ENCODE assay signal across 3 cellular contexts in genomic region chr10:120349069-120349468, GRCh38.
A peak's percentile ranks its signal among the peaks of the same experiment; 100 is the strongest.
TF ChIP-seq lines count a peak whose summit lies in the region.

No MANE protein-coding gene starts in this region.

TF ChIP-seq in HepG2, 621 proteins besides CTCF, POLR2A, EP300 and RAD21:
- TF ChIP-seq PAWR (CRISPR knock-in tag; IDR thresholded peaks at IDR 0.05; ENCODE audit: borderline replicate concordance) (no peak), ZFP36L2 (CRISPR knock-in tag; IDR thresholded peaks at IDR 0.05) (no peak), TMF1 (CRISPR knock-in tag; IDR thresholded peaks at IDR 0.05; ENCODE audit: low read depth) (no peak), ZC3H13 (CRISPR knock-in tag; IDR thresholded peaks at IDR 0.05) (no peak), ATF5 (CRISPR knock-in tag; IDR thresholded peaks at IDR 0.05; ENCODE audit: low read depth) (no peak), TAF1 (CRISPR knock-in tag; IDR thresholded peaks at IDR 0.05) (no peak), ZNF660 (CRISPR knock-in tag; IDR thresholded peaks at IDR 0.05; ENCODE audit: borderline replicate concordance, low read depth) (no peak), ZNF580 (CRISPR knock-in tag; IDR thresholded peaks at IDR 0.05; ENCODE audit: borderline replicate concordance, low read depth) (no peak), ZNF552 (CRISPR knock-in tag; IDR thresholded peaks at IDR 0.05; ENCODE audit: borderline replicate concordance) (no peak), ATF7 (IDR thresholded peaks at IDR 0.05) (peak; percentile 96), ATF7 (CRISPR knock-in tag; IDR thresholded peaks at IDR 0.05) (no peak), CREB1 (IDR thresholded peaks at IDR 0.05) (peak; percentile 93), CREB1 (CRISPR knock-in tag; IDR thresholded peaks at IDR 0.05) (no peak)
TF ChIP-seq in HepG2: peak in this region for 2.

TF ChIP-seq in GM12878, 131 proteins besides CTCF, POLR2A, EP300 and RAD21:
- TF ChIP-seq, protein P1, sequence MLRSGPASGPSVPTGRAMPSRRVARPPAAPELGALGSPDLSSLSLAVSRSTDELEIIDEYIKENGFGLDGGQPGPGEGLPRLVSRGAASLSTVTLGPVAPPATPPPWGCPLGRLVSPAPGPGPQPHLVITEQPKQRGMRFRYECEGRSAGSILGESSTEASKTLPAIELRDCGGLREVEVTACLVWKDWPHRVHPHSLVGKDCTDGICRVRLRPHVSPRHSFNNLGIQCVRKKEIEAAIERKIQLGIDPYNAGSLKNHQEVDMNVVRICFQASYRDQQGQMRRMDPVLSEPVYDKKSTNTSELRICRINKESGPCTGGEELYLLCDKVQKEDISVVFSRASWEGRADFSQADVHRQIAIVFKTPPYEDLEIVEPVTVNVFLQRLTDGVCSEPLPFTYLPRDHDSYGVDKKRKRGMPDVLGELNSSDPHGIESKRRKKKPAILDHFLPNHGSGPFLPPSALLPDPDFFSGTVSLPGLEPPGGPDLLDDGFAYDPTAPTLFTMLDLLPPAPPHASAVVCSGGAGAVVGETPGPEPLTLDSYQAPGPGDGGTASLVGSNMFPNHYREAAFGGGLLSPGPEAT (IDR thresholded peaks at IDR 0.05; ENCODE audit: low read depth), result no peak
- TF ChIP-seq ATF7 (IDR thresholded peaks at IDR 0.05; ENCODE audit: low read depth) (0 out of 2 replicates have a peak, but pooled peaks have one; percentile 13), KLF5 (IDR thresholded peaks at IDR 0.05; ENCODE audit: partially characterized antibody) (no peak)

TF ChIP-seq in K562, 482 proteins besides CTCF, POLR2A, EP300 and RAD21:
- TF ChIP-seq ZBTB8A (IDR thresholded peaks at IDR 0.05; ENCODE audit: partially characterized antibody) (no peak), SAP30 (IDR thresholded peaks at IDR 0.05; ENCODE audit: borderline replicate concordance, insufficient read depth, low read depth, low read length, poor library complexity, severe bottlenecking) (no peak)
- TF ChIP-seq, protein P2, sequence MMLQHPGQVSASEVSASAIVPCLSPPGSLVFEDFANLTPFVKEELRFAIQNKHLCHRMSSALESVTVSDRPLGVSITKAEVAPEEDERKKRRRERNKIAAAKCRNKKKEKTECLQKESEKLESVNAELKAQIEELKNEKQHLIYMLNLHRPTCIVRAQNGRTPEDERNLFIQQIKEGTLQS (IDR thresholded peaks at IDR 0.05), result peak; percentile 40; the same call in 1 of the 2 replicates
- TF ChIP-seq, protein P2 (CRISPR knock-in tag; conservative IDR thresholded peaks at IDR 0.05), result no peak
